Comparison of ENCODE assay signal across 19 cellular contexts in genomic region chr9:128807827-128808226, GRCh38.
"Had no signal": no experiment of that assay in that cellular context is flagged by ENCODE, and none has a peak within 500 bp of the region (broad histone marks: within the 10 kb centered on the region; RNA-seq: fewer than 3 reads in every experiment).

No MANE protein-coding gene starts in this region.

- H3K4me1 ChIP-seq: esophagus muscularis mucosa, foreskin keratinocyte, heart right ventricle, left lung, lower lobe of right lung had no signal

- H3K9me3 ChIP-seq: esophagus muscularis mucosa, gastrocnemius medialis, heart right ventricle, left lung, lower lobe of right lung, mucosa of descending colon had no signal

- H3K27me3 ChIP-seq: dorsolateral prefrontal cortex, esophagus muscularis mucosa, foreskin keratinocyte, gastrocnemius medialis, heart right ventricle, left lung had no signal

- ATAC-seq: foreskin keratinocyte, gastrocnemius medialis, left cardiac atrium, left lung, left ventricle myocardium superior, lower lobe of right lung, mucosa of descending colon had no signal

- H3K27ac ChIP-seq: coronary artery, esophagus muscularis mucosa, foreskin keratinocyte, gastrocnemius medialis, heart right ventricle, left lung, lower lobe of right lung had no signal

- DNase-seq: dermis blood vessel endothelial cell; dorsolateral prefrontal cortex; effector CD4-positive, alpha-beta T cell; effector memory CD4-positive, alpha-beta T cell; foreskin keratinocyte; gastrocnemius medialis; glutamatergic neuron; head of caudate nucleus; heart right ventricle; hippocampal formation; left cardiac atrium; left ventricle myocardium superior; lower lobe of right lung; mesenchymal stem cell; mucosa of descending colon; naive B cell had no signal

- H3K4me3 ChIP-seq: coronary artery, dorsolateral prefrontal cortex, esophagus muscularis mucosa, gastrocnemius medialis, heart right ventricle, left lung, lower lobe of right lung, mucosa of descending colon had no signal
